Comparison of ENCODE assay signal across 8 cellular contexts in genomic region chr2:232697059-232697806, GRCh38. TPM values are rescaled to one million over a fixed set of nuclear protein-coding genes. Genes with fewer than 3 reads are reported as not detected.
DNase-seq lines count a peak whose midpoint lies in the region; ATAC-seq and TF ChIP-seq lines count a peak whose summit lies in the region.

GIGYF2 (plus strand) TSS chr2:232697331; CDS start chr2:232735198, 37,867 bp downstream.

- H3K9me3 ChIP-seq in prostate gland = no peaks in the 10 kb centered on the region

- peak within 1 kb of the TSS; percentile 92 to 95 for H3K4me3 ChIP-seq in prostate gland

- TF ChIP-seq POLR2A in prostate gland (IDR thresholded peaks at IDR 0.05) = peak; percentile 76

- H3K27ac ChIP-seq in angular gyrus (ENCODE audit: low read depth, low read length) (peak within 1 kb of the TSS; percentile 82), prostate gland (peak within 1 kb of the TSS; percentile 97 to 98)

- intact Hi-C loops in T-helper 2 cell treated with Interferon-gamma antibody and Interleukin-4, amounts not matched to agents 100 ng/mL and 5 ng/mL, for 36 hours (cut with micrococcal nuclease) = loop anchor here (1.0 to 10.0 kb wide), 6 partner anchors 85 to 1158 kb away; partner anchors contain the start of genes ATG16L1, EIF4E2, HJURP and INPP5D
- intact Hi-C loops in left ventricle myocardium superior (cut with micrococcal nuclease) = no loop called here
- intact Hi-C loops in prostate gland (cut with DNase I) = no loop called here

- no peaks in the 10 kb centered on the region for H3K4me1 ChIP-seq in prostate gland (replicated peaks)

- ATAC-seq in GM18502 (IDR thresholded peaks at IDR 0.05; ENCODE audit: poor library complexity, unreplicated experiment) (peak; percentile 85), HG02970 (IDR thresholded peaks at IDR 0.05; ENCODE audit: low FRiP score, unreplicated experiment) (peak; percentile 82), left ventricle myocardium superior (peak; percentile 99)

- no peaks in the 10 kb centered on the region for H3K27me3 ChIP-seq in prostate gland (replicated peaks; ENCODE audit: insufficient read depth)

- H3K36me3 ChIP-seq in prostate gland = no peaks in the 10 kb centered on the region

- no peak for TF ChIP-seq CTCF in prostate gland (IDR thresholded peaks at IDR 0.05)

- under 1% methylated on average over 57 of the region's 71 CpGs for WGBS in prostate gland

- peak; percentile 91 to 92 for DNase-seq in NCI-H1930 (lab: John Stamatoyannopoulos, UW)
- peak; percentile 97 for DNase-seq in left ventricle myocardium superior
- DNase-seq in prostate gland (ENCODE audit: low spot score) = peak; percentile 94
- DNase-seq in ureter (ENCODE audit: low spot score) = peak; percentile 98

RNA-seq across cellular contexts. Expression of gene GIGYF2, which starts in this region (rescaled TPM):
- 62.5 and 71.8 TPM in 2 replicates for total RNA-seq in T-helper 2 cell treated with Interferon-gamma antibody and Interleukin-4, amounts not matched to agents 100 ng/mL and 5 ng/mL, for 36 hours
- total RNA-seq in left ventricle myocardium superior (59.2 TPM), prostate gland (100 to 1,000 TPM in 1 of 2 donors, 10 to 100 TPM in 1; 61.3 to 106 TPM), ureter (100 TPM)

Comparison
In these comparisons a context has a peak if more than half of its experiments do, and no peak if none do; other contexts are left out.
1. Peak in every context shown above with its lines: DNase-seq, ATAC-seq, H3K4me3 ChIP-seq and H3K27ac ChIP-seq.